In genomic region chr6:2126351-2126750, GRCh38 we compare ENCODE assay signal across 19 cellular contexts.
"Had no signal": no experiment of that assay in that cellular context is flagged by ENCODE, and none has a peak within 500 bp of the region (broad histone marks: within the 10 kb centered on the region; RNA-seq: fewer than 3 reads in every experiment).

No MANE protein-coding gene starts in this region.

- H3K9me3 ChIP-seq: adrenal gland, colonic mucosa, right lobe of liver, stomach, transverse colon, vagina had no signal

- ATAC-seq: activated CD8-positive, alpha-beta memory T cell treated with anti-CD3 and anti-CD28 coated beads, Interleukin-2, amount 10 ng/mL, durations not matched to agents 7 days and 5 days; foreskin keratinocyte; right lobe of liver had no signal

- H3K27me3 ChIP-seq: adrenal gland, colonic mucosa, foreskin keratinocyte, right lobe of liver, stomach, transverse colon, vagina had no signal

- H3K4me3 ChIP-seq: adrenal gland, colonic mucosa, right lobe of liver, skin epidermis, stomach, transverse colon, vagina had no signal

- H3K36me3 ChIP-seq: adrenal gland, colonic mucosa, right lobe of liver, stomach, transverse colon, vagina had no signal

- DNase-seq: activated CD4-positive, alpha-beta memory T cell treated with anti-CD3 and anti-CD28 coated beads, Interleukin-2, amount 10 ng/mL, durations not matched to agents 7 days and 5 days; activated CD4-positive, alpha-beta T cell treated with anti-CD3 and anti-CD28 coated beads, Interleukin-2, amount 10 ng/mL, durations not matched to agents 24 days and 14 days; activated CD8-positive, alpha-beta memory T cell treated with anti-CD3 and anti-CD28 coated beads, Interleukin-2, amount 10 ng/mL, durations not matched to agents 7 days and 5 days; activated naive CD4-positive, alpha-beta T cell; activated T-cell treated with anti-CD3 and anti-CD28 coated beads for 4 hours; adrenal gland; colonic mucosa; endodermal cell; foreskin keratinocyte; hippocampal formation; nucleus accumbens; posterior cingulate gyrus; right lobe of liver; stimulated activated CD4-positive, alpha-beta T cell treated with anti-CD3 and anti-CD28 coated beads, Interleukin-1b, Interleukin-23, amount 100 ng/mL, for 48 hours; stomach; T1000; transverse colon had no signal

- H3K27ac ChIP-seq: colonic mucosa, foreskin keratinocyte, transverse colon, vagina had no signal

- H3K4me1 ChIP-seq: adrenal gland, colonic mucosa, foreskin keratinocyte, right lobe of liver, transverse colon, vagina had no signal
